ENCODE assay signal across 2 cellular contexts in the genomic region with DNA sequence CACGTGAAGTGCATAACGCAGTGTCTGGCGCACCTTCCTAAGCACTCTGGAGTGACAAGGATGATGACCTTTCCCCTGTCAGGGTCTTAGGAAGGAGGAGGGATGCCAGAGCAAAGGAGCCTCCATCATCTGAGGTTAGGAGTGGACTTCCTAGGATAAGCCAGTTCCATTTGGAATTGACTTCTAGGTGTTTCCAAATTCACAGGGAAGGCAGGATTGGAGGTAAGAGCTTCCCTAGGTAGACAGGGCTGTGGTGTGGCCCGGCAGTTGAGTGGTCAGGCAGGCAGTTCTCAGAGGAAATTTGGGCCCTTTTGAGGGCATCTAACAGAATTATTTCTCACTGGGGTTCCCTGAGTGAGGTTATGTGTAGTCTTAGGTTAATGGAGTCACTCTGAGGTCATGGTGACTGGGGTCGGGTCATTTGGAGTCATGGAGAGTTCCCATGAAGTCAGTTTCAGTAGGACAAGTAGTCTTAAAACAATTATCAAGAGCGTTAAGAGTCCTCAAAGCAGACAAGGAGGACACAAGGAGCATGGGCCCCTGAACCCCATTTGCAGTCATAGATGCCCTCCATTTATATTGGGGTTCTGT.
TF ChIP-seq lines count a peak whose summit lies in the region.

No MANE protein-coding gene starts in this region.

TF ChIP-seq in HEK293, 187 proteins besides CTCF, POLR2A, EP300 and RAD21:
- TF ChIP-seq ZNF600 (tag by site-specific recombination; IDR thresholded peaks at IDR 0.05) (0 out of 2 replicates have a peak, but pooled peaks have one; percentile 15), ZNF311 (tag by site-specific recombination; IDR thresholded peaks at IDR 0.05; ENCODE audit: borderline replicate concordance) (no peak)

TF ChIP-seq in GM12878, 131 proteins besides CTCF, POLR2A, EP300 and RAD21:
- TF ChIP-seq RFX5 (IDR thresholded peaks at IDR 0.05; ENCODE audit: low read depth, low read length) (no peak), TCF3 (IDR thresholded peaks at IDR 0.05; ENCODE audit: borderline replicate concordance, insufficient read depth, low read depth, low read length) (no peak), BHLHE40 (IDR thresholded peaks at IDR 0.05; ENCODE audit: borderline replicate concordance in 1 of 2, low read depth in 2 of 2, low read length in 1 of 2) (no peak), PML (IDR thresholded peaks at IDR 0.05; ENCODE audit: low read length) (0 out of 2 replicates have a peak, but pooled peaks have one; percentile 35), POU2F2 (IDR thresholded peaks at IDR 0.05; ENCODE audit: borderline replicate concordance, low read depth, low read length) (peak; percentile 6; the same call in 1 of the 3 replicates), YBX1 (IDR thresholded peaks at IDR 0.05) (no peak)
